Comparison of ENCODE assay signal across 14 cellular contexts in the genomic region with DNA sequence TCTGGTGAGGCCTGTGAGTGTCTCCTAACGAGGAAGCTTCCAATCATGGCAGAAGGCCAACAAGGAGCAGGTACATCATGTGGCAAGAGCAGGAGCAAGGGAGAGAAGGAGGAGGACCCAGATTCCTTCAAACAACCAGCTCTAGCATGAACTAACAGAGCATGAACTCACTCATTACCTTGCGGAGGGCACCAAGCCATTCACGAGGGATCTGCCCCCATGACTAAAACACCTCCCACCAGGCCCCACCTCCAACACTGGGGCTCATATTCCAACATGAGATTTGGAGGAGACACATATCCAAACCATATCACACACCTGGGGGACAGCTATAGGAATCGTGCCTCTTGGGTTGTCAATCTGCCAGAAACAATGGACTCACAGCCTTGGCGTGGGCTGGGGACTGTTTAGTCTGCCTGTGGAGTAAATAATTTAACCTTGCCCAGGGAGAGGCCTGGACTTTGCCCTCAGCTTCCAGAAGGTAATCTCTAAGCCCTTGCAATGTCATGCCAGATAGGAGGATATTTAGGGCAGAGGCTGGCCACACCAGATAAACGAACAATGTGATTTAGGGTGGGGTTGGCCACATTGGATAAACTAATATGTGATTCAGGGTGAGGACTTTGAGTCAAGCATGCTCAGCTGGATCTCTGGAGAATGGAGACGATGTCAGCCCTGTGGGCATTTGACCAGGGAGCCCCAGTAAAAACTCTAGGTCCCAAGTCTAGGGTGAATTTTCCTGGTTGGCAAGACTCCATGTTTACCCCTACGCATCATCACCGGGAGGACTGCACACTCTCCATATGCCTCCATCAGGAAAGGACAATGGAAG. TPM values are rescaled to one million over a fixed set of nuclear protein-coding genes. Genes with fewer than 3 reads are reported as not detected.
DNase-seq lines count a peak whose midpoint lies in the region; TF ChIP-seq lines count a peak whose summit lies in the region.
"Had no signal": no experiment of that assay in that cellular context is flagged by ENCODE, and none has a peak within 500 bp of the region (broad histone marks: within the 10 kb centered on the region; RNA-seq: fewer than 3 reads in every experiment).

No MANE protein-coding gene starts in this region.

- DNase-seq in COLO668 (lab: John Stamatoyannopoulos, UW; ENCODE audit: unreplicated experiment) (peak; percentile 23), NCI-H226 (peak; percentile 19), endothelial cell (ENCODE audit: low spot score) (no peak), NCI-H1092 treated with DMSO at 0.1 percent for 48 hours (lab: John Stamatoyannopoulos, UW) (no peak), NCI-H526 treated with DMSO at 0.1 percent for 48 hours (lab: John Stamatoyannopoulos, UW) (no peak), NCI-H1092 (lab: John Stamatoyannopoulos, UW) (no peak), GOT3 (lab: John Stamatoyannopoulos, UW) (no peak)
- DNase-seq: activated CD4-positive, alpha-beta T cell treated with anti-CD3 and anti-CD28 coated beads, Interleukin-2, amount 50 U/mL, for 4 hours; activated gamma-delta T cell treated with Interleukin-2 at 50 U/mL for 16 hours; brain microvascular endothelial cell; KBM-7; mesendoderm had no signal

- H3K4me1 Mint-ChIP-seq in endothelial cell (ENCODE audit: unreplicated experiment) = peaks cover 3% of the 10 kb centered on the region

- H3K36me3 Mint-ChIP-seq in endothelial cell (ENCODE audit: low read depth, unreplicated experiment) = no peaks in the 10 kb centered on the region

- peak overlapping the region; percentile 89 to 94 for H3K27ac ChIP-seq in mucosa of rectum (ENCODE audit: low read depth in 2 of 2, low read length in 2 of 2)
- H3K27ac ChIP-seq: BLaER1, brain microvascular endothelial cell had no signal

- H3K9me3 Mint-ChIP-seq in endothelial cell (ENCODE audit: unreplicated experiment) = no peaks in the 10 kb centered on the region

- peaks cover 6% of the 10 kb centered on the region for H3K27me3 Mint-ChIP-seq in endothelial cell (ENCODE audit: unreplicated experiment)

- H3K4me3 ChIP-seq in mucosa of rectum (ENCODE audit: low read length in 2 of 2) = peak overlapping the region; percentile 48 to 50
- H3K4me3 ChIP-seq: BLaER1 had no signal

- H3K27ac Mint-ChIP-seq in endothelial cell (ENCODE audit: unreplicated experiment) = peak overlapping the region; percentile 16

- no peak for TF ChIP-seq CTCF in endothelial cell (IDR thresholded peaks at IDR 0.05; ENCODE audit: unreplicated experiment)

- H3K4me3 Mint-ChIP-seq in endothelial cell (ENCODE audit: unreplicated experiment) = no peak overlapping the region

- no peaks in the 10 kb centered on the region for H3K27me3 ChIP-seq in mucosa of rectum (ENCODE audit: control insufficient read depth in 2 of 2, insufficient read depth in 2 of 2, low read length in 2 of 2)
- H3K27me3 ChIP-seq: BLaER1, brain microvascular endothelial cell had no signal

- no peaks in the 10 kb centered on the region for H3K36me3 ChIP-seq in mucosa of rectum (ENCODE audit: control insufficient read depth in 2 of 2, insufficient read depth in 2 of 2, low read length in 2 of 2)
- H3K36me3 ChIP-seq: BLaER1, brain microvascular endothelial cell had no signal

- peaks cover 24 to 36% of the 10 kb centered on the region in 2 donors for H3K4me1 ChIP-seq in mucosa of rectum (ENCODE audit: control insufficient read depth in 2 of 2, insufficient read depth in 2 of 2, low read length in 2 of 2)
- H3K4me1 ChIP-seq: BLaER1 had no signal

- H3K9ac ChIP-seq in mucosa of rectum (ENCODE audit: low read depth in 1 of 2, low read length in 2 of 2) = peak overlapping the region; percentile 38 to 43
- H3K9ac ChIP-seq: BLaER1 had no signal

- no peaks in the 10 kb centered on the region for H3K9me3 ChIP-seq in mucosa of rectum (ENCODE audit: control insufficient read depth in 2 of 2, low read length in 2 of 2)
- H3K9me3 ChIP-seq: BLaER1 had no signal

RNA-seq across cellular contexts. Expression of gene VDAC1, which starts 13.6 kb away (rescaled TPM):
- 165 TPM for total RNA-seq in endothelial cell (ENCODE audit: unreplicated experiment)

RNA-seq across cellular contexts. Expression of gene C5orf15, which starts 49.9 kb away (rescaled TPM):
- total RNA-seq in endothelial cell (ENCODE audit: unreplicated experiment) = 35.5 TPM

Comparison
In these comparisons a context has a peak if more than half of its experiments do, and no peak if none do; other contexts are left out.
1. DNase-seq: peak in COLO668 (single experiment) and NCI-H226 (single experiment); none in endothelial cell (single experiment), NCI-H1092 treated with DMSO at 0.1 percent for 48 hours (single experiment), NCI-H526 treated with DMSO at 0.1 percent for 48 hours (single experiment), NCI-H1092 (single experiment) and GOT3 (single experiment).